In the genomic region with DNA sequence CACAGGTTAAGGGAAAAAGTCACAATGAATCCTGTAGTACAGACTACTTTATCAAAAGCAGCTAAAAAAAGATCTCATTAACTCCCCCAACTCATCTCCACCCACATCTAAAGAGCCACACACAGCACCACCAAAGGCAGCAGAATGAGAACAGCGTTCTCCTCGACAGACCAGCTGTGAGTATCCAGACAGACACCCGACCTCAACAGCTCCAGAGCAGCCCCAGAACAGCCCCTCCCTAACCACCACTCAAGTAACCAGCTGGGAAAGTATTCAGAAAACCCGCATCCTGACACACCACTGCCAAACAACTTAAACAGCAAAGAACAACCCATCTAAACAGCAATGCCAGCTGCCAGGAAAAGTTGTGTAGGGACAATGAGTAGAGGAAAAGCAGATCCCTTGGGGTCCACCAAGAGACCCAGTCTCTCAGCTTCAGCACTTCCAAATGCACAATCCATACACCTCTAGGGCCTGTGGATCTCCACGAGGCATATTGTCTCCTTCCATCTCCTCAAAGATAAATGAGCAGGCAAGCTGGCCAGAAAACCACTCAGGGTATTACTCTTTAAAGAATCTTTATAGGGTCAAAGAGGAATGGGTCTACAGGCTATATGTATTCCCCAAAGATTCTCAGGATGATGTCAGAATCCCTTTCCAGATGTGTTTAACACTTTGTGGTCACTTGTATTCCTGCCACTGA, we compare ENCODE assay signal across 2 cellular contexts. TPM values are rescaled to one million over a fixed set of nuclear protein-coding genes. Genes with fewer than 3 reads are reported as not detected.
"Had no signal": no experiment of that assay in that cellular context is flagged by ENCODE, and none has a peak within 500 bp of the region (broad histone marks: within the 10 kb centered on the region; RNA-seq: fewer than 3 reads in every experiment).

No MANE protein-coding gene starts in this region.

RNA-seq across cellular contexts. Expression of a gene that starts 50.1 kb away (rescaled TPM):
- total RNA-seq: psoas muscle, thoracic aorta had no signal
